ENCODE assay signal across 22 cellular contexts in the genomic region with DNA sequence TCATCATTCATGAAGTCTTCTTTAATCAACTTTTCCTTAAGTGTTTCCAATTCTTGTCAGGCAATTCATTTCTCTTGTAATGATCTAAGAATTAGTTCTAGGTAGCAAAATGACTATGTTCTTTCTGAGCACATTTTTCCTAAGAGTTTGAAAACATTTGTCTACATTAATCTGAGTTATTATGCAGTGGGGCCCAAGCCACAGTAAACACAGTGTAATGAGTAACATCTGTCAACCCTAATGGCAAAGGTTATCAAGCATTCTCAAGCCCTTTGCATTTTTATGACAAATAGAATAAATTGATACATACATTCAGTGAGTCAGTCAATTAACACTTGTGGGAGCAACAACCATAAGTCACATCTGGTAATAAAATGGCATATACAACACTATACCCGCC.
A peak's percentile ranks its signal among the peaks of the same experiment; 100 is the strongest.
DNase-seq lines count a peak whose midpoint lies in the region; ATAC-seq and FAIRE-seq lines count a peak whose summit lies in the region.
"Had no signal": no experiment of that assay in that cellular context is flagged by ENCODE, and none has a peak within 500 bp of the region (broad histone marks: within the 10 kb centered on the region; RNA-seq: fewer than 3 reads in every experiment).

No MANE protein-coding gene starts in this region.

- peaks cover 6% of the 10 kb centered on the region for H3K27me3 Mint-ChIP-seq in activated CD4-positive, alpha-beta T cell treated with anti-CD3 and anti-CD28 coated beads, Interleukin-2, amount 10 ng/mL, durations not matched to agents 24 days and 14 days
- peaks cover 11% of the 10 kb centered on the region for H3K27me3 Mint-ChIP-seq in activated T-helper 2 cell treated with anti-CD3 and anti-CD28 coated beads, Interferon-gamma antibody, Interleukin-2, Interleukin-4, amounts not matched to agents 10 μg/mL and 5 μg/mL and 100 μg/mL, durations not matched to agents 14 hours and 24 hours and 36 hours (ENCODE audit: low read depth)

- no peaks in the 10 kb centered on the region for H3K9me3 Mint-ChIP-seq in activated CD4-positive, alpha-beta T cell treated with anti-CD3 and anti-CD28 coated beads, Interleukin-2, amount 10 ng/mL, durations not matched to agents 24 days and 14 days
- peaks cover 23% of the 10 kb centered on the region for H3K9me3 Mint-ChIP-seq in activated T-helper 2 cell treated with anti-CD3 and anti-CD28 coated beads, Interferon-gamma antibody, Interleukin-2, Interleukin-4, amounts not matched to agents 10 μg/mL and 5 μg/mL and 100 μg/mL, durations not matched to agents 14 hours and 24 hours and 36 hours
- H3K9me3 Mint-ChIP-seq: CD8-positive, alpha-beta T cell; GM23338; H9 had no signal

- peak; percentile 46 for ATAC-seq in stimulated activated naive CD8-positive, alpha-beta T cell treated with anti-CD3 and anti-CD28 coated beads, Interleukin-15, Interleukin-2, amounts not matched to agents 100 U/mL and 50 U/mL, for 24 hours
- ATAC-seq: A549; CD8-positive, alpha-beta T cell; GM23338; HepG2 had no signal

- no peak for DNase-seq in activated CD4-positive, alpha-beta T cell treated with anti-CD3 and anti-CD28 coated beads, Interleukin-2, amount 10 ng/mL, durations not matched to agents 24 days and 14 days
- DNase-seq in activated CD4-positive, alpha-beta T cell treated with anti-CD3 and anti-CD28 coated beads for 48 hours = no peak
- no peak for DNase-seq in GM18507 (ENCODE audit: extremely low spot score, insufficient read length, low read depth)
- DNase-seq in activated T-helper 2 cell treated with anti-CD3 and anti-CD28 coated beads, Interferon-gamma antibody, Interleukin-2, Interleukin-4, amounts not matched to agents 10 μg/mL and 5 μg/mL and 100 μg/mL, durations not matched to agents 14 hours and 24 hours and 36 hours (ENCODE audit: low spot score) = no peak
- no peak for DNase-seq in stimulated activated naive CD8-positive, alpha-beta T cell treated with anti-CD3 and anti-CD28 coated beads, Interleukin-15, Interleukin-2, amounts not matched to agents 100 U/mL and 50 U/mL, for 24 hours
- no peak for DNase-seq in NCI-H2171 treated with DMSO at 0.1 percent for 48 hours (lab: John Stamatoyannopoulos, UW)
- DNase-seq in NCI-H526 treated with DMSO at 0.1 percent for 48 hours (lab: John Stamatoyannopoulos, UW) = no peak
- DNase-seq: Caco-2; CD8-positive, alpha-beta T cell; DMS79 treated with DMSO at 0.1 percent for 48 hours; GF-D8; H9; Karpas-422; NCI-H1092 treated with DMSO at 0.1 percent for 48 hours; NCI-H2107; NCI-H446; NCI-H524 treated with DMSO at 0.1 percent for 48 hours; SHP77 had no signal

- H3K4me1 Mint-ChIP-seq in activated CD4-positive, alpha-beta T cell treated with anti-CD3 and anti-CD28 coated beads, Interleukin-2, amount 10 ng/mL, durations not matched to agents 24 days and 14 days = peaks cover 13% of the 10 kb centered on the region
- H3K4me1 Mint-ChIP-seq in activated T-helper 2 cell treated with anti-CD3 and anti-CD28 coated beads, Interferon-gamma antibody, Interleukin-2, Interleukin-4, amounts not matched to agents 10 μg/mL and 5 μg/mL and 100 μg/mL, durations not matched to agents 14 hours and 24 hours and 36 hours (ENCODE audit: low read depth) = peaks cover 28% of the 10 kb centered on the region
- H3K4me1 Mint-ChIP-seq: GM23338, H9 had no signal

- peak; percentile 44 for FAIRE-seq in GM18507 (lab: Jason Lieb, UNC)
- FAIRE-seq: A549, HepG2 had no signal

- intact Hi-C loops in activated CD4-positive, alpha-beta T cell treated with anti-CD3 and anti-CD28 coated beads, Interleukin-2, amount 10 ng/mL, durations not matched to agents 24 days and 14 days (cut with micrococcal nuclease) = loop anchor here (1.0 kb wide), 1 partner anchor 16 kb away; no protein-coding TSS in a partner anchor
- intact Hi-C loops in activated T-helper 2 cell treated with anti-CD3 and anti-CD28 coated beads, Interferon-gamma antibody, Interleukin-2, Interleukin-4, amounts not matched to agents 10 μg/mL and 5 μg/mL and 100 μg/mL, durations not matched to agents 14 hours and 24 hours and 36 hours (cut with micrococcal nuclease) = loop anchor here (1.0 to 10.0 kb wide), 6 partner anchors 14 to 1388 kb away; partner anchors contain the start of gene POU2AF1

- no peak overlapping the region for H3K4me3 Mint-ChIP-seq in activated CD4-positive, alpha-beta T cell treated with anti-CD3 and anti-CD28 coated beads, Interleukin-2, amount 10 ng/mL, durations not matched to agents 24 days and 14 days
- no peak overlapping the region for H3K4me3 Mint-ChIP-seq in activated T-helper 2 cell treated with anti-CD3 and anti-CD28 coated beads, Interferon-gamma antibody, Interleukin-2, Interleukin-4, amounts not matched to agents 10 μg/mL and 5 μg/mL and 100 μg/mL, durations not matched to agents 14 hours and 24 hours and 36 hours (ENCODE audit: low read depth)
- H3K4me3 Mint-ChIP-seq: B cell; CD8-positive, alpha-beta T cell; GM23338; H9 had no signal

- peak overlapping the region; percentile 66 for H3K27ac Mint-ChIP-seq in activated CD4-positive, alpha-beta T cell treated with anti-CD3 and anti-CD28 coated beads, Interleukin-2, amount 10 ng/mL, durations not matched to agents 24 days and 14 days
- H3K27ac Mint-ChIP-seq in activated T-helper 2 cell treated with anti-CD3 and anti-CD28 coated beads, Interferon-gamma antibody, Interleukin-2, Interleukin-4, amounts not matched to agents 10 μg/mL and 5 μg/mL and 100 μg/mL, durations not matched to agents 14 hours and 24 hours and 36 hours = peak overlapping the region; percentile 62
- H3K27ac Mint-ChIP-seq: B cell; CD8-positive, alpha-beta T cell; GM23338; H9 had no signal

- no peaks in the 10 kb centered on the region for H3K36me3 Mint-ChIP-seq in activated CD4-positive, alpha-beta T cell treated with anti-CD3 and anti-CD28 coated beads, Interleukin-2, amount 10 ng/mL, durations not matched to agents 24 days and 14 days (ENCODE audit: low read depth)
- peaks cover 10% of the 10 kb centered on the region for H3K36me3 Mint-ChIP-seq in activated T-helper 2 cell treated with anti-CD3 and anti-CD28 coated beads, Interferon-gamma antibody, Interleukin-2, Interleukin-4, amounts not matched to agents 10 μg/mL and 5 μg/mL and 100 μg/mL, durations not matched to agents 14 hours and 24 hours and 36 hours (ENCODE audit: low read depth)
- H3K36me3 Mint-ChIP-seq: CD8-positive, alpha-beta T cell had no signal
